Comparison of ENCODE assay signal across 8 cellular contexts in genomic region chr16:180101-180920, GRCh38. TPM values are rescaled to one million over a fixed set of nuclear protein-coding genes. Genes with fewer than 3 reads are reported as not detected.
A peak's percentile ranks its signal among the peaks of the same experiment; 100 is the strongest.
DNase-seq lines count a peak whose midpoint lies in the region; ATAC-seq and TF ChIP-seq lines count a peak whose summit lies in the region.

HBQ1 (plus strand) TSS chr16:180459; CDS start chr16:180487, 28 bp downstream.

- peak in 1 of 5 donors; percentile 11 for DNase-seq in CD4-positive, alpha-beta memory T cell
- DNase-seq in activated T-cell treated with anti-CD3 and anti-CD28 coated beads for 4 hours (peak; percentile 24), psoas muscle (peak in 1 of 2 donors; percentile 17), RKO (ENCODE audit: low spot score) (no peak)

- no peaks in the 10 kb centered on the region for H3K36me3 Mint-ChIP-seq in CD4-positive, alpha-beta memory T cell

- H3K36me3 ChIP-seq in CD4-positive, alpha-beta memory T cell (ENCODE audit: insufficient read depth, low read length) = no peaks in the 10 kb centered on the region
- H3K36me3 ChIP-seq in HUES64 (ENCODE audit: insufficient read depth, low read length) (peaks cover 5% of the 10 kb centered on the region; the same call in 1 of the 2 replicates), gastroesophageal sphincter (no peaks in the 10 kb centered on the region), psoas muscle (ENCODE audit: insufficient read depth in 1 of 2, low read depth in 1 of 2) (no peaks in the 10 kb centered on the region)

- H3K9me3 ChIP-seq in CD4-positive, alpha-beta memory T cell (ENCODE audit: control insufficient read depth in 1 of 2, low read length in 2 of 2) = no peaks in the 10 kb centered on the region
- H3K9me3 ChIP-seq in HUES64 (ENCODE audit: insufficient read depth, low read depth, low read length) (no peaks in the 10 kb centered on the region), gastroesophageal sphincter (no peaks in the 10 kb centered on the region), psoas muscle (no peaks in the 10 kb centered on the region)

- peak; percentile 7 for ATAC-seq in gastroesophageal sphincter
- peak; percentile 8 to 39 (median 24) for ATAC-seq in psoas muscle
- ATAC-seq in HG02885 (IDR thresholded peaks at IDR 0.05; ENCODE audit: poor library complexity, unreplicated experiment) = no peak
- no peak for ATAC-seq in HG03378 (IDR thresholded peaks at IDR 0.05; ENCODE audit: unreplicated experiment)

- intact Hi-C loops in CD4-positive, alpha-beta memory T cell (cut with micrococcal nuclease) = loop anchor here (2.0 kb wide), 2 partner anchors 42 to 182 kb away; partner anchors contain the start of gene NPRL3
- intact Hi-C loops in psoas muscle (cut with DNase I) = loop anchor here in 1 of 2 donors (2.0 kb wide), 1 partner anchor 74 kb away; no protein-coding TSS in a partner anchor

- peak within 1 kb of the TSS in 1 of 2 donors; percentile 41 for H3K4me3 ChIP-seq in CD4-positive, alpha-beta memory T cell (ENCODE audit: low read length in 2 of 2)
- H3K4me3 ChIP-seq in HUES64 (ENCODE audit: low read length) = peak within 1 kb of the TSS; percentile 40
- peak within 1 kb of the TSS in 1 of 2 donors; percentile 36 for H3K4me3 ChIP-seq in gastroesophageal sphincter
- peak within 1 kb of the TSS; percentile 49 for H3K4me3 ChIP-seq in psoas muscle

- no peak within 1 kb of the TSS for H3K27ac Mint-ChIP-seq in CD4-positive, alpha-beta memory T cell

- H3K4me3 Mint-ChIP-seq in CD4-positive, alpha-beta memory T cell = peak within 1 kb of the TSS in 7 of 8 donors; percentile 31 to 77 (median 52)

- H3K27ac ChIP-seq in CD4-positive, alpha-beta memory T cell (ENCODE audit: low read depth, low read length) = no peak within 1 kb of the TSS
- H3K27ac ChIP-seq in HUES64 (ENCODE audit: low read depth, low read length) (no peak within 1 kb of the TSS), gastroesophageal sphincter (no peak within 1 kb of the TSS), psoas muscle (no peak within 1 kb of the TSS)

- no peak for TF ChIP-seq POLR2A in gastroesophageal sphincter (IDR thresholded peaks at IDR 0.05)

- WGBS in HUES64 = 11% methylated on average over 79 of the region's 83 CpGs
- 25 to 32% methylated on average over 10 to 12 of the region's 83 CpGs for WGBS in gastroesophageal sphincter (ENCODE audit: low coverage in 1 of 2), 2 donors
- 5 to 8% (median 6%) methylated on average over 48 to 83 of the region's 83 CpGs for WGBS in psoas muscle, 3 donors

- H3K9ac ChIP-seq in HUES64 (ENCODE audit: low read depth, low read length) = peak within 1 kb of the TSS; percentile 48; the same call in 1 of the 2 replicates

- CTCF ChIA-PET in CD4-positive, alpha-beta memory T cell (lab: Charles Lee; ENCODE audit: partially characterized antibody) = interaction anchor here (1.4 to 3.5 kb wide), 2 partner anchors 63 to 73 kb away, joined by 7 to 23 read pairs; no protein-coding TSS in a partner anchor

- peaks cover 2 to 20% (median 11%) of the 10 kb centered on the region in 4 donors for H3K4me1 Mint-ChIP-seq in CD4-positive, alpha-beta memory T cell

- TF ChIP-seq EP300 in gastroesophageal sphincter (IDR thresholded peaks at IDR 0.05) = no peak

- POLR2A ChIA-PET in CD4-positive, alpha-beta memory T cell (lab: Charles Lee; ENCODE audit: partially characterized antibody) = interaction anchor here (0.6 to 1.0 kb wide), 2 partner anchors 48 to 115 kb away, joined by 3 read pairs; no protein-coding TSS in a partner anchor

- H3K9me3 Mint-ChIP-seq in CD4-positive, alpha-beta memory T cell = no peaks in the 10 kb centered on the region

- peaks cover 27% of the 10 kb centered on the region for H3K27me3 ChIP-seq in CD4-positive, alpha-beta memory T cell (ENCODE audit: insufficient read depth, low read length)
- peaks cover 55% of the 10 kb centered on the region for H3K27me3 ChIP-seq in HUES64 (ENCODE audit: insufficient read depth, low read length)
- peaks cover 55% of the 10 kb centered on the region for H3K27me3 ChIP-seq in gastroesophageal sphincter
- peaks cover 0 to 51% (median 21%) of the 10 kb centered on the region in 3 donors for H3K27me3 ChIP-seq in psoas muscle (ENCODE audit: insufficient read depth in 3 of 3, low read length in 2 of 3)

- peaks cover 15 to 22% of the 10 kb centered on the region in 2 donors for H3K27me3 Mint-ChIP-seq in CD4-positive, alpha-beta memory T cell

- peaks cover 21% of the 10 kb centered on the region for H3K4me1 ChIP-seq in CD4-positive, alpha-beta memory T cell (ENCODE audit: insufficient read depth, low read length)
- H3K4me1 ChIP-seq in HUES64 (ENCODE audit: insufficient read depth, low read length) = no peaks in the 10 kb centered on the region
- peaks cover 7 to 33% (median 17%) of the 10 kb centered on the region in 3 donors for H3K4me1 ChIP-seq in gastroesophageal sphincter
- H3K4me1 ChIP-seq in psoas muscle = peaks cover 11% of the 10 kb centered on the region

- peak in 3 of 4 experiments; percentile 14 to 40 (median 17) for TF ChIP-seq CTCF in gastroesophageal sphincter (IDR thresholded peaks at IDR 0.05)
- TF ChIP-seq CTCF in psoas muscle (IDR thresholded peaks at IDR 0.05) = peak; percentile 27

RNA-seq across cellular contexts. Expression of gene HBQ1, which starts in this region (rescaled TPM):
- not detected for total RNA-seq in CD4-positive, alpha-beta memory T cell
- polyA plus RNA-seq in CD4-positive, alpha-beta memory T cell = not detected
- polyA plus RNA-seq in HUES64 (2013, experiment 1 of 2) = 0.45 TPM
- polyA plus RNA-seq in HUES64 (2013, experiment 2 of 2) = 0.95 TPM
- total RNA-seq in gastroesophageal sphincter (not detected), psoas muscle (under 1 TPM in 1 of 4 donors, not detected in 3; 0.58 TPM)
- polyA plus RNA-seq in psoas muscle = not detected

Comparison
In these comparisons a context has a peak if more than half of its experiments do, and no peak if none do; other contexts are left out.
1. Peak in ATAC-seq in gastroesophageal sphincter; RNA of the gene not detected or under 1 TPM.
2. Peak in ATAC-seq and H3K4me3 ChIP-seq in psoas muscle; RNA of the gene not detected or under 1 TPM.